Comparison of ENCODE assay signal across 10 cellular contexts in the genomic region with DNA sequence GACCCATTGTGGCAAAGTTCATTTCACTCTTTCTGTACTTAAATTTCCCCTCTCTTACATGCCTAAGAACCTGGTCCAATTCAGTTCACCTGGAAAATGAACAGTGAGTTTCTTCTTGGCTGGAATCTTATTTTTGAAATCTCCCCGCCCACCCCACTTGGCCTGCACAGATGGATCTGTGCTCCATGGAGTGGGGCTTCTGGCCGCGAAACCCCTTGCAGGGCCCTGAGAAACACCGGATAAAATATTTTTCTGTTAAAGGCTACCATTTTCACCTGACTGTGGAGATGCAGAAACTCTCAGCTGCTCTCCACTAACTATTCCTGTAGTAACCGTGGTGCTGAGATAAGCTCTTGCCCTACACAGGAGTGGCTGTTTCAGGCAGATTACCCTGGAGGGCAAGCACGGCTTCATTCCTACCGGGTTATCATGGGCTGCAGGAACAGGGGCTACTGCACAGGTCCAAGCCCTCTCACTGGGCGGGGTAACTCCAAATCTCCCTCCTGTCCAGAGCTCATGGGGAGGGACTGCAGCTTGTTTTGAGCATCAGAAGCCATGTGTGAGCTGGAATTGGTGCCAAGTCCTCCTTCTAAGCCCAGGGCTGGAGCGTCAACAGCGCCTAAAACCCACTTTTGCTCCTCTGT.
DNase-seq lines count a peak whose midpoint lies in the region; ATAC-seq, FAIRE-seq and TF ChIP-seq lines count a peak whose summit lies in the region.
"Had no signal": no experiment of that assay in that cellular context is flagged by ENCODE, and none has a peak within 500 bp of the region (broad histone marks: within the 10 kb centered on the region; RNA-seq: fewer than 3 reads in every experiment).

No MANE protein-coding gene starts in this region.

- H3K27me3 ChIP-seq in colonic mucosa (no peaks in the 10 kb centered on the region), thymus (ENCODE audit: control insufficient read depth, insufficient read depth) (no peaks in the 10 kb centered on the region), Karpas-422 (ENCODE audit: low read length) (no peaks in the 10 kb centered on the region)

- no peaks in the 10 kb centered on the region for H4K20me1 ChIP-seq in Karpas-422 (ENCODE audit: insufficient read depth, low read depth, low read length)

- H3K79me2 ChIP-seq in Karpas-422 (ENCODE audit: low read length), result no peaks in the 10 kb centered on the region

- H3K36me3 ChIP-seq in KOPT-K1 (ENCODE audit: insufficient read depth, low read length), result no peaks in the 10 kb centered on the region
- no peaks in the 10 kb centered on the region for H3K36me3 ChIP-seq in colonic mucosa
- H3K36me3 ChIP-seq in kidney (ENCODE audit: control insufficient read depth in 1 of 2, insufficient read depth in 2 of 2, low read length in 2 of 2), result no peaks in the 10 kb centered on the region
- H3K36me3 ChIP-seq in thymus (ENCODE audit: control insufficient read depth, insufficient read depth), result no peaks in the 10 kb centered on the region
- no peaks in the 10 kb centered on the region for H3K36me3 ChIP-seq in Karpas-422 (ENCODE audit: insufficient read depth, low read length)

- H3K9me2 ChIP-seq in Karpas-422 (replicated peaks; ENCODE audit: insufficient read depth, low read length), result no peaks in the 10 kb centered on the region

- FAIRE-seq in kidney (lab: Jason Lieb, UNC), result no peak

- H3K4me3 ChIP-seq in colonic mucosa (no peak overlapping the region), kidney (ENCODE audit: low read length in 2 of 2) (peak overlapping the region; percentile 70 to 75), thymus (ENCODE audit: low read length) (no peak overlapping the region), Karpas-422 (ENCODE audit: low read length) (no peak overlapping the region)

- 88% methylated on average over 10 of the region's 10 CpGs for WGBS in thymus

- no peak for ATAC-seq in sciatic nerve
- ATAC-seq: naive thymus-derived CD4-positive, alpha-beta T cell had no signal

- H2AFZ ChIP-seq in Karpas-422 (ENCODE audit: low read length), result no peak overlapping the region

- H3K9me3 ChIP-seq in KOPT-K1 (ENCODE audit: insufficient read depth, low read length, poor library complexity, severe bottlenecking) (no peaks in the 10 kb centered on the region), colonic mucosa (no peaks in the 10 kb centered on the region), kidney (ENCODE audit: control insufficient read depth in 1 of 2, low read length in 2 of 2) (no peaks in the 10 kb centered on the region), thymus (ENCODE audit: control insufficient read depth) (no peaks in the 10 kb centered on the region), Karpas-422 (ENCODE audit: low read length) (no peaks in the 10 kb centered on the region)

- peak overlapping the region; percentile 45 to 84 for H3K9ac ChIP-seq in colonic mucosa (ENCODE audit: low read depth in 2 of 2, low read length in 2 of 2)
- H3K9ac ChIP-seq in kidney (ENCODE audit: low read length in 2 of 2), result peak overlapping the region; percentile 20 to 65
- H3K9ac ChIP-seq in Karpas-422 (ENCODE audit: low read length), result no peak overlapping the region

- TF ChIP-seq CTCF in colonic mucosa (IDR thresholded peaks at IDR 0.05), result no peak
- TF ChIP-seq CTCF in kidney (IDR thresholded peaks at IDR 0.05; ENCODE audit: borderline replicate concordance, extremely low read depth, insufficient read depth), result no peak

- no peak overlapping the region for H3K4me2 ChIP-seq in Karpas-422 (ENCODE audit: low read depth, low read length, poor library complexity, severe bottlenecking)

- H3K4me1 ChIP-seq in colonic mucosa, result peaks cover 4% of the 10 kb centered on the region
- H3K4me1 ChIP-seq in kidney (ENCODE audit: control insufficient read depth in 1 of 2, insufficient read depth in 1 of 2, low read depth in 1 of 2, low read length in 2 of 2), result peaks cover 7 to 18% of the 10 kb centered on the region in 2 donors
- H3K4me1 ChIP-seq in thymus (ENCODE audit: control insufficient read depth, insufficient read depth, low read length), result peaks cover 30% of the 10 kb centered on the region
- no peaks in the 10 kb centered on the region for H3K4me1 ChIP-seq in Karpas-422 (ENCODE audit: low read length)

- no peak for DNase-seq in colonic mucosa
- DNase-seq in kidney, result no peak
- DNase-seq in NCI-H526 (lab: John Stamatoyannopoulos, UW), result no peak
- no peak for DNase-seq in sciatic nerve (ENCODE audit: low spot score)
- DNase-seq in Karpas-422, result no peak
- DNase-seq: activated naive CD4-positive, alpha-beta T cell treated with anti-CD3 and anti-CD28 coated beads, Interleukin-2, amount 50 U/mL, for 16 hours; foreskin fibroblast; naive thymus-derived CD4-positive, alpha-beta T cell had no signal

- intact Hi-C loops in colonic mucosa (cut with DNase I), result no loop called here
- intact Hi-C loops in kidney (cut with DNase I), result no loop called here
- intact Hi-C loops in sciatic nerve (cut with DNase I), result no loop called here

- H3K27ac ChIP-seq in KOPT-K1 (ENCODE audit: low read depth, low read length, poor library complexity, severe bottlenecking) (peak overlapping the region; percentile 90), colonic mucosa (no peak overlapping the region), kidney (ENCODE audit: low read depth in 2 of 2, low read length in 2 of 2) (no peak overlapping the region), thymus (ENCODE audit: low read depth) (peak overlapping the region; percentile 22), Karpas-422 (ENCODE audit: low read length) (no peak overlapping the region)

Comparison
In these comparisons a context has a peak if more than half of its experiments do, and no peak if none do; other contexts are left out.
1. H3K27ac ChIP-seq: peak in KOPT-K1 (single experiment) and thymus (single experiment); none in colonic mucosa (single experiment), kidney (0 of 2) and Karpas-422 (single experiment).
2. H3K4me3 ChIP-seq: peak in kidney (2 of 2); none in colonic mucosa (single experiment), thymus (single experiment) and Karpas-422 (single experiment).